Comparison of ENCODE assay signal across 9 cellular contexts in the genomic region with DNA sequence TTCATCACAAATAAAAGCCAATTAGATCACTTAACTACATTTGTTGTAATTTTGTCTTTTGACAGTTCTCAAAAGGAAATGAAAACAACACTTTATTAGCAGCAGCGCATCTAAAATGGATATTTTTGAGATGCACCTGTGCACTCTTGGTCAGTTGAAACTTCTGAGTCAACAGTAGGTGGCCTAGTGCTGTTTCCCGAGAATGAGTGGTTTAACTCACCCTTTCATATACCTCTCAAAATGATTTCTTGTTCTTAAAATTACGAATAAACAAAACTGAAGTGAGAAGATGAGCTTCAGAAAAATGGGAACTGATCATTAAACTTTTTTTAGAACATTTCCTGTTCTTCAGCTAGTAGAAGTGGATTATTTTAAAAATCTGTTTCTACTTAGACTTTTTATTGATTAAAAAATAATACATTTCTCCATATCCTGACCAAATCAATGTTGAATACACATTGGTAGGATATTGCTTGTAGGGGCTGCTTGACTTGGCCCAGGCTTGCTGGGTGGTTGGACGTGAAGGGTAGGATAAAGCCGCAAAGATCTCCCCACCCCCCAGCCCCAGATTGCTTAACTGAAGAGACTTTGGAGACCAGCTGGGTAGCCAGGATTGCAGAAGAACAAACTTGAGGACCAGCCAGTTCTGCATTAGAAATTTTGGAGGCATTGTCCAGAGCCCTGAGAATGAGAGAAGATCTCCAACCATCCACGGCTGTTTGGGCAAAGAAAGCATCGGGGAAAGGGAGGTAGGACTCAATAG.
A peak's percentile ranks its signal among the peaks of the same experiment; 100 is the strongest.
DNase-seq lines count a peak whose midpoint lies in the region; ATAC-seq and TF ChIP-seq lines count a peak whose summit lies in the region.
"Had no signal": no experiment of that assay in that cellular context is flagged by ENCODE, and none has a peak within 500 bp of the region (broad histone marks: within the 10 kb centered on the region; RNA-seq: fewer than 3 reads in every experiment).

No MANE protein-coding gene starts in this region.

- peaks cover 86% of the 10 kb centered on the region for H3K4me1 ChIP-seq in OCI-LY3 (ENCODE audit: low read length)

- peak; percentile 43; the same call in 1 of the 3 replicates for TF ChIP-seq CTCF in GM12872 (IDR thresholded peaks at IDR 0.05; ENCODE audit: insufficient read depth, low read depth, low read length)
- TF ChIP-seq CTCF in OCI-LY3 (IDR thresholded peaks at IDR 0.05; ENCODE audit: low read depth, low read length): no peak; the same call in 1 of the 2 replicates

- H3K79me2 ChIP-seq in OCI-LY3 (ENCODE audit: low read length): no peaks in the 10 kb centered on the region

- H3K9ac ChIP-seq in OCI-LY3 (ENCODE audit: low read length): peak overlapping the region; percentile 97

- peaks cover 6% of the 10 kb centered on the region for H3K36me3 ChIP-seq in OCI-LY3 (replicated peaks; ENCODE audit: low read depth, low read length)

- no peaks in the 10 kb centered on the region for H4K20me1 ChIP-seq in OCI-LY3 (ENCODE audit: insufficient read depth, low read length)

- H3K27me3 ChIP-seq in OCI-LY3 (ENCODE audit: low read depth, low read length): no peaks in the 10 kb centered on the region

- H3K4me2 ChIP-seq in OCI-LY3 (ENCODE audit: low read length): peak overlapping the region; percentile 95

- peak overlapping the region; percentile 73 for H3K4me3 ChIP-seq in OCI-LY3 (ENCODE audit: low read length)

- peak; percentile 81 for ATAC-seq in GM19455 (IDR thresholded peaks at IDR 0.05; ENCODE audit: unreplicated experiment)
- ATAC-seq in HG03064 (IDR thresholded peaks at IDR 0.05; ENCODE audit: low read depth, unreplicated experiment): peak; percentile 72
- ATAC-seq: activated CD8-positive, alpha-beta T cell treated with anti-CD3 and anti-CD28 coated beads, Interleukin-2, amount 10 ng/mL, durations not matched to agents 7 days and 5 days had no signal

- peak overlapping the region; percentile 97 for H3K27ac ChIP-seq in OCI-LY3 (ENCODE audit: low read length)

- no peaks in the 10 kb centered on the region for H3K9me3 ChIP-seq in OCI-LY3 (ENCODE audit: insufficient read depth, low read length)

- H2AFZ ChIP-seq in OCI-LY3 (ENCODE audit: low read depth, low read length): no peak overlapping the region

- DNase-seq in DMS114 treated with DMSO at 0.1 percent for 48 hours (lab: John Stamatoyannopoulos, UW; ENCODE audit: unreplicated experiment) (no peak), OCI-M1 (lab: John Stamatoyannopoulos, UW) (no peak), NCI-H2029 treated with DMSO at 0.1 percent for 48 hours (lab: John Stamatoyannopoulos, UW) (no peak)
- no peak for DNase-seq in NK-92 treated with Interleukin-12 subunit alpha and Interleukin-12 subunit beta, amount 100 ng/mL, for 24 hours (lab: John Stamatoyannopoulos, UW)
- DNase-seq: activated CD8-positive, alpha-beta T cell treated with anti-CD3 and anti-CD28 coated beads, Interleukin-2, amount 10 ng/mL, durations not matched to agents 7 days and 5 days had no signal
